ENCODE assay signal across 10 cellular contexts in genomic region chr2:108629417-108629816, GRCh38.
DNase-seq lines count a peak whose midpoint lies in the region; ATAC-seq and TF ChIP-seq lines count a peak whose summit lies in the region.
"Had no signal": no experiment of that assay in that cellular context is flagged by ENCODE, and none has a peak within 500 bp of the region (broad histone marks: within the 10 kb centered on the region; RNA-seq: fewer than 3 reads in every experiment).

No MANE protein-coding gene starts in this region.

- H3K4me1 Mint-ChIP-seq in activated naive CD8-positive, alpha-beta T cell treated with anti-CD3 and anti-CD28 coated beads for 36 hours: peaks cover 42% of the 10 kb centered on the region

- peak overlapping the region; percentile 76 for H3K27ac Mint-ChIP-seq in activated naive CD8-positive, alpha-beta T cell treated with anti-CD3 and anti-CD28 coated beads for 36 hours

- no peaks in the 10 kb centered on the region for H3K9me3 ChIP-seq in thyroid gland

- no peak overlapping the region for H3K27ac ChIP-seq in thyroid gland

- H3K27me3 ChIP-seq in thyroid gland: no peaks in the 10 kb centered on the region

- DNase-seq in GM12865 (ENCODE audit: low read depth) (peak; percentile 62), AML-193 (lab: John Stamatoyannopoulos, UW) (no peak), NCI-H1417 treated with DMSO at 0.1 percent for 48 hours (lab: John Stamatoyannopoulos, UW) (no peak), thyroid gland (no peak)
- DNase-seq in activated naive CD8-positive, alpha-beta T cell treated with anti-CD3 and anti-CD28 coated beads for 36 hours: no peak
- DNase-seq: caudate nucleus, NCI-H526 had no signal

- ATAC-seq in GM19452 (IDR thresholded peaks at IDR 0.05; ENCODE audit: unreplicated experiment): peak; percentile 64
- peak; percentile 90 for ATAC-seq in HG03095 (IDR thresholded peaks at IDR 0.05; ENCODE audit: unreplicated experiment)
- no peak for ATAC-seq in HG02970 (IDR thresholded peaks at IDR 0.05; ENCODE audit: low FRiP score, unreplicated experiment)

- H3K27me3 Mint-ChIP-seq in activated naive CD8-positive, alpha-beta T cell treated with anti-CD3 and anti-CD28 coated beads for 36 hours: no peaks in the 10 kb centered on the region

- H3K36me3 ChIP-seq in thyroid gland: no peaks in the 10 kb centered on the region

- H3K9me3 Mint-ChIP-seq in activated naive CD8-positive, alpha-beta T cell treated with anti-CD3 and anti-CD28 coated beads for 36 hours: no peaks in the 10 kb centered on the region

- TF ChIP-seq CTCF in GM12865 (IDR thresholded peaks at IDR 0.05; ENCODE audit: insufficient read depth, low read depth, low read length, missing control alignments): no peak
- no peak for TF ChIP-seq CTCF in thyroid gland (IDR thresholded peaks at IDR 0.05)

- peaks cover 8% of the 10 kb centered on the region for H3K36me3 Mint-ChIP-seq in activated naive CD8-positive, alpha-beta T cell treated with anti-CD3 and anti-CD28 coated beads for 36 hours

- H3K4me3 Mint-ChIP-seq in activated naive CD8-positive, alpha-beta T cell treated with anti-CD3 and anti-CD28 coated beads for 36 hours: peak overlapping the region; percentile 13

- TF ChIP-seq POLR2A in thyroid gland (IDR thresholded peaks at IDR 0.05): no peak

- peaks cover 31 to 37% of the 10 kb centered on the region in 2 donors for H3K4me1 ChIP-seq in thyroid gland

- H3K4me3 ChIP-seq in GM12865 (ENCODE audit: low read depth, low read length) (no peak overlapping the region), thyroid gland (replicated peaks in 1 of 3) (no peak overlapping the region)

- intact Hi-C loops in thyroid gland (cut with DNase I): no loop called here

- WGBS in thyroid gland, 2 donors: 63 to 93% methylated on average over 1 of the region's 1 CpG
